In genomic region chr3:172249039-172249438, GRCh38 we compare ENCODE assay signal across 18 cellular contexts.
DNase-seq lines count a peak whose midpoint lies in the region; ATAC-seq, FAIRE-seq and TF ChIP-seq lines count a peak whose summit lies in the region.
"Had no signal": no experiment of that assay in that cellular context is flagged by ENCODE, and none has a peak within 500 bp of the region (broad histone marks: within the 10 kb centered on the region; RNA-seq: fewer than 3 reads in every experiment).

No MANE protein-coding gene starts in this region.

- H3K4me1 Mint-ChIP-seq in WTC11, result peaks cover 37% of the 10 kb centered on the region
- H3K4me1 Mint-ChIP-seq in activated CD4-positive, alpha-beta memory T cell treated with anti-CD3 and anti-CD28 coated beads, Interleukin-2, amount 10 ng/mL, durations not matched to agents 7 days and 5 days, result peaks cover 2% of the 10 kb centered on the region

- H3K36me3 ChIP-seq in HepG2 (replicated peaks in 1 of 2; ENCODE audit: control insufficient read depth in 1 of 2, insufficient read depth in 2 of 2, low read length in 2 of 2) (peaks cover 23 to 68% of the 10 kb centered on the region in 2 experiments), right lobe of liver (peaks cover 0 to 15% (median 7%) of the 10 kb centered on the region in 4 donors)

- no peak for FAIRE-seq in HepG2 (lab: Jason Lieb, UNC)

- BruUV-seq in HepG2 (replicated peaks; lab: Mats Ljungman, UMichigan), result no TSS peak

- no peak for ATAC-seq in HepG2
- ATAC-seq in right lobe of liver, result no peak
- no peak for ATAC-seq in WTC11
- no peak for ATAC-seq in HG03354 (IDR thresholded peaks at IDR 0.05; ENCODE audit: poor library complexity, severe bottlenecking, unreplicated experiment)
- ATAC-seq: effector memory CD8-positive, alpha-beta T cell; natural killer cell treated with Interleukin-12 subunit alpha and Interleukin-12 subunit beta and Interleukin-15 and Interleukin-18, amount 100 ng/mL, for 72 hours; stimulated activated naive CD8-positive, alpha-beta T cell treated with anti-CD3 and anti-CD28 coated beads, Interleukin-15, amount 100 ng/mL, for 72 hours had no signal

- POLR2A ChIA-PET in HepG2 (lab: Yijun Ruan, JAX), result no interaction called here
- POLR2A ChIA-PET in WTC11 (lab: Charles Lee), result no interaction called here
- POLR2A ChIA-PET in activated CD4-positive, alpha-beta memory T cell treated with anti-CD3 and anti-CD28 coated beads, Interleukin-2, amount 10 ng/mL, durations not matched to agents 7 days and 5 days (lab: Charles Lee), result no interaction called here

- CTCF ChIA-PET in HepG2 (lab: Yijun Ruan, JAX; ENCODE audit: low intra/inter-chr PET ratio, low total read pairs), result no interaction called here
- CTCF ChIA-PET in WTC11 (lab: Charles Lee), result no interaction called here
- CTCF ChIA-PET in activated CD4-positive, alpha-beta memory T cell treated with anti-CD3 and anti-CD28 coated beads, Interleukin-2, amount 10 ng/mL, durations not matched to agents 7 days and 5 days (lab: Charles Lee), result no interaction called here

- H3K36me3 Mint-ChIP-seq in WTC11, result peaks cover 14% of the 10 kb centered on the region
- H3K36me3 Mint-ChIP-seq in activated CD4-positive, alpha-beta memory T cell treated with anti-CD3 and anti-CD28 coated beads, Interleukin-2, amount 10 ng/mL, durations not matched to agents 7 days and 5 days (ENCODE audit: low read depth), result peaks cover 15% of the 10 kb centered on the region

- peaks cover 80% of the 10 kb centered on the region for H3K79me2 ChIP-seq in HepG2 (ENCODE audit: insufficient read depth, low read length)

- no peaks in the 10 kb centered on the region for H3K27me3 Mint-ChIP-seq in WTC11 (ENCODE audit: low read depth)
- no peaks in the 10 kb centered on the region for H3K27me3 Mint-ChIP-seq in activated CD4-positive, alpha-beta memory T cell treated with anti-CD3 and anti-CD28 coated beads, Interleukin-2, amount 10 ng/mL, durations not matched to agents 7 days and 5 days
- H3K27me3 Mint-ChIP-seq: activated naive CD4-positive, alpha-beta T cell treated with anti-CD3 and anti-CD28 coated beads, Interleukin-2, amount 50 U/mL, for 24 hours; effector memory CD8-positive, alpha-beta T cell; natural killer cell treated with Interleukin-12 subunit alpha and Interleukin-12 subunit beta and Interleukin-15 and Interleukin-18, amount 100 ng/mL, for 72 hours; stimulated activated naive CD8-positive, alpha-beta T cell treated with anti-CD3 and anti-CD28 coated beads, Interleukin-15, amount 100 ng/mL, for 72 hours had no signal

- no peak overlapping the region for H3K9ac ChIP-seq in HepG2 (ENCODE audit: insufficient read depth, low read depth, low read length)

- 100% methylated on average over 1 of the region's 1 CpG for WGBS in HepG2 (ENCODE audit: low lambda C conversion rate)
- 80% methylated on average over 1 of the region's 1 CpG for WGBS in right lobe of liver (ENCODE audit: insufficient coverage, low coverage, low lambda C conversion rate, missing lambda C conversion rate)

- no peaks in the 10 kb centered on the region for H3K27me3 ChIP-seq in HepG2 (ENCODE audit: control insufficient read depth in 1 of 2, insufficient read depth in 2 of 2, low read length in 2 of 2)
- H3K27me3 ChIP-seq in right lobe of liver, result no peaks in the 10 kb centered on the region

- H3K4me2 ChIP-seq in HepG2 (ENCODE audit: low read depth, low read length), result no peak overlapping the region

- H3K4me1 ChIP-seq in HepG2 (ENCODE audit: insufficient read depth, low read length) (peaks cover 28% of the 10 kb centered on the region), right lobe of liver (peaks cover 0 to 12% (median 3%) of the 10 kb centered on the region in 4 donors)

- H3K27ac Mint-ChIP-seq in WTC11, result peak overlapping the region; percentile 50; the same call in 1 of the 2 replicates
- no peak overlapping the region for H3K27ac Mint-ChIP-seq in activated CD4-positive, alpha-beta memory T cell treated with anti-CD3 and anti-CD28 coated beads, Interleukin-2, amount 10 ng/mL, durations not matched to agents 7 days and 5 days
- H3K27ac Mint-ChIP-seq: activated naive CD4-positive, alpha-beta T cell treated with anti-CD3 and anti-CD28 coated beads, Interleukin-2, amount 50 U/mL, for 24 hours; effector memory CD8-positive, alpha-beta T cell; stimulated activated naive CD8-positive, alpha-beta T cell treated with anti-CD3 and anti-CD28 coated beads, Interleukin-15, amount 100 ng/mL, for 72 hours had no signal

- H3K9me3 Mint-ChIP-seq in WTC11, result peaks cover 1% of the 10 kb centered on the region; the same call in 1 of the 2 replicates
- no peaks in the 10 kb centered on the region for H3K9me3 Mint-ChIP-seq in activated CD4-positive, alpha-beta memory T cell treated with anti-CD3 and anti-CD28 coated beads, Interleukin-2, amount 10 ng/mL, durations not matched to agents 7 days and 5 days
- H3K9me3 Mint-ChIP-seq: activated naive CD4-positive, alpha-beta T cell treated with anti-CD3 and anti-CD28 coated beads, Interleukin-2, amount 50 U/mL, for 24 hours; effector memory CD8-positive, alpha-beta T cell; natural killer cell treated with Interleukin-12 subunit alpha and Interleukin-12 subunit beta and Interleukin-15 and Interleukin-18, amount 100 ng/mL, for 72 hours; stimulated activated naive CD8-positive, alpha-beta T cell treated with anti-CD3 and anti-CD28 coated beads, Interleukin-15, amount 100 ng/mL, for 72 hours had no signal

- no peak overlapping the region for H3K4me3 Mint-ChIP-seq in WTC11
- H3K4me3 Mint-ChIP-seq in activated CD4-positive, alpha-beta memory T cell treated with anti-CD3 and anti-CD28 coated beads, Interleukin-2, amount 10 ng/mL, durations not matched to agents 7 days and 5 days, result no peak overlapping the region
- H3K4me3 Mint-ChIP-seq: activated naive CD4-positive, alpha-beta T cell treated with anti-CD3 and anti-CD28 coated beads, Interleukin-2, amount 50 U/mL, for 24 hours; effector memory CD8-positive, alpha-beta T cell; natural killer cell treated with Interleukin-12 subunit alpha and Interleukin-12 subunit beta and Interleukin-15 and Interleukin-18, amount 100 ng/mL, for 72 hours; stimulated activated naive CD8-positive, alpha-beta T cell treated with anti-CD3 and anti-CD28 coated beads, Interleukin-15, amount 100 ng/mL, for 72 hours had no signal

- H4K20me1 ChIP-seq in HepG2 (ENCODE audit: insufficient read depth, low read length), result peaks cover 96% of the 10 kb centered on the region

- no peak for DNase-seq in HepG2 (ENCODE audit: low spot score)
- no peak for DNase-seq in right lobe of liver
- DNase-seq in WTC11 (ENCODE audit: low spot score), result no peak
- DNase-seq in fibroblast of mammary gland (ENCODE audit: low read depth), result peak; percentile 81
- no peak for DNase-seq in activated gamma-delta T cell (lab: John Stamatoyannopoulos, UW)
- DNase-seq in COR-L47 (lab: John Stamatoyannopoulos, UW), result no peak
- no peak for DNase-seq in activated CD4-positive, alpha-beta memory T cell treated with anti-CD3 and anti-CD28 coated beads, Interleukin-2, amount 10 ng/mL, durations not matched to agents 7 days and 5 days
- DNase-seq: activated CD4-positive, alpha-beta T cell treated with anti-CD3 and anti-CD28 coated beads for 4 hours; central memory CD4-positive, alpha-beta T cell; effector memory CD8-positive, alpha-beta T cell; GOT3; NCI-H526; stimulated activated naive CD8-positive, alpha-beta T cell treated with anti-CD3 and anti-CD28 coated beads, Interleukin-15, amount 100 ng/mL, for 72 hours; T1000 had no signal

- intact Hi-C loops in HepG2 (cut with micrococcal nuclease; ENCODE audit: unreplicated experiment) (no loop called here), right lobe of liver (cut with DNase I) (no loop called here)

- TF ChIP-seq EP300 in HepG2 (IDR thresholded peaks at IDR 0.05; ENCODE audit: low read depth in 2 of 2, low read length in 2 of 2) (no peak), HepG2 (CRISPR knock-in tag; IDR thresholded peaks at IDR 0.05; ENCODE audit: borderline replicate concordance) (no peak)

- no peak for TF ChIP-seq RAD21 in HepG2 (CRISPR knock-in tag; IDR thresholded peaks at IDR 0.05)

- no peak for TF ChIP-seq POLR2A in HepG2 (IDR thresholded peaks at IDR 0.05; ENCODE audit: insufficient read depth in 1 of 2, low read depth in 2 of 2, low read length in 2 of 2)
- no peak for TF ChIP-seq POLR2A in right lobe of liver (IDR thresholded peaks at IDR 0.05)

- H3K27ac ChIP-seq in HepG2 (ENCODE audit: extremely low read length, insufficient read depth, low read length) (peak overlapping the region; percentile 9), right lobe of liver (no peak overlapping the region)

- H2AFZ ChIP-seq in HepG2 (ENCODE audit: low read length), result no peak overlapping the region

- TF ChIP-seq CTCF in HepG2 (CRISPR knock-in tag; IDR thresholded peaks at IDR 0.05) (no peak), right lobe of liver (IDR thresholded peaks at IDR 0.05) (no peak), WTC11 (IDR thresholded peaks at IDR 0.05) (no peak), fibroblast of mammary gland (conservative IDR thresholded peaks at IDR 0.05; ENCODE audit: control insufficient read depth, insufficient read depth, low read depth, low read length) (no peak)

- in situ Hi-C loops in HepG2 (cut with HindIII; ENCODE audit: extremely low pct_ligation_motif_present, low pct_unique_long_range_greater_than_20kb), result no loop called here

- no peak overlapping the region for H3K4me3 ChIP-seq in HepG2 (replicated peaks in 1 of 3; ENCODE audit: insufficient read depth in 1 of 3, low read depth in 2 of 3, low read length in 3 of 3)
- H3K4me3 ChIP-seq in right lobe of liver, result no peak overlapping the region
- H3K4me3 ChIP-seq in fibroblast of mammary gland (ENCODE audit: control insufficient read depth, low read depth, low read length), result no peak overlapping the region
- H3K4me3 ChIP-seq: lung had no signal

- H3K9me3 ChIP-seq in HepG2 (ENCODE audit: low read length), result no peaks in the 10 kb centered on the region
- H3K9me3 ChIP-seq in right lobe of liver, result no peaks in the 10 kb centered on the region

TF ChIP-seq in WTC11, 78 proteins besides CTCF, POLR2A, EP300 and RAD21 (continues in another document):
- TF ChIP-seq FOXK1 (CRISPR knock-in tag; IDR thresholded peaks at IDR 0.05), result no peak
